ENCODE assay signal across 11 cellular contexts in the genomic region with DNA sequence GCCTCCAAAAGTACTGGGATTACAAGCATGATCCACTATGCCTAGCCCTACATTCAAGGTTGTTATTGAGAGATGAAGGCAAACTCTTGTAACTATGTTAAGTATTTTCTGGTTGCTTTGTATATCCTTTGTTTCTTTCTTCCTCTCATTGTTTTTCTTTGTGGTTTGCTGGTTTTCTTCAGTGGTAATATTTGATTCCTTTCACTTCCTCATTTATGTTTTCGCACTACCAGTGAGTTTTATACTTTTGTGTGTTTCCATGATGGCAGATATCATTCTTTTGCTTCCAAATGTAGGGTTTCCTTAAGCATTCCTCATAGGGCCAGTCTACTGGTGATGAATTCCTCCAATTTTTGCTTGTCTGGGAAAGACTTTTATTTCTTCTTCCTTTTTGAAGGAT.
DNase-seq lines count a peak whose midpoint lies in the region; ATAC-seq lines count a peak whose summit lies in the region.
"Had no signal": no experiment of that assay in that cellular context is flagged by ENCODE, and none has a peak within 500 bp of the region (broad histone marks: within the 10 kb centered on the region; RNA-seq: fewer than 3 reads in every experiment).

No MANE protein-coding gene starts in this region.

- peak; percentile 81 for ATAC-seq in HG02852 (IDR thresholded peaks at IDR 0.05; ENCODE audit: unreplicated experiment)
- ATAC-seq in natural killer cell treated with Interleukin-12 subunit alpha and Interleukin-12 subunit beta and Interleukin-15 and Interleukin-18, amount 100 ng/mL, for 72 hours: no peak
- ATAC-seq: HCT116 had no signal

- peak overlapping the region; percentile 0 for H3K4me3 Mint-ChIP-seq in activated CD4-positive, alpha-beta T cell treated with anti-CD3 and anti-CD28 coated beads, Interleukin-2, amount 10 ng/mL, durations not matched to agents 7 days and 5 days
- peak overlapping the region; percentile 2 for H3K4me3 Mint-ChIP-seq in natural killer cell treated with Interleukin-12 subunit alpha and Interleukin-12 subunit beta and Interleukin-15 and Interleukin-18, amount 100 ng/mL, for 72 hours

- H3K36me3 Mint-ChIP-seq in activated CD4-positive, alpha-beta T cell treated with anti-CD3 and anti-CD28 coated beads, Interleukin-2, amount 10 ng/mL, durations not matched to agents 7 days and 5 days (ENCODE audit: low read depth): peaks cover 79% of the 10 kb centered on the region
- peaks cover 29% of the 10 kb centered on the region for H3K36me3 Mint-ChIP-seq in natural killer cell treated with Interleukin-12 subunit alpha and Interleukin-12 subunit beta and Interleukin-15 and Interleukin-18, amount 100 ng/mL, for 72 hours

- POLR2A ChIA-PET in activated CD4-positive, alpha-beta T cell treated with anti-CD3 and anti-CD28 coated beads, Interleukin-2, amount 10 ng/mL, durations not matched to agents 7 days and 5 days (lab: Charles Lee): interaction anchor here (0.7 kb wide), 1 partner anchor 23 kb away, joined by 3 read pairs; no protein-coding TSS in a partner anchor

- H3K27ac Mint-ChIP-seq in activated CD4-positive, alpha-beta T cell treated with anti-CD3 and anti-CD28 coated beads, Interleukin-2, amount 10 ng/mL, durations not matched to agents 7 days and 5 days: peak overlapping the region; percentile 64
- H3K27ac Mint-ChIP-seq in natural killer cell treated with Interleukin-12 subunit alpha and Interleukin-12 subunit beta and Interleukin-15 and Interleukin-18, amount 100 ng/mL, for 72 hours: no peak overlapping the region

- CTCF ChIA-PET in activated CD4-positive, alpha-beta T cell treated with anti-CD3 and anti-CD28 coated beads, Interleukin-2, amount 10 ng/mL, durations not matched to agents 7 days and 5 days (lab: Charles Lee): interaction anchor here (0.6 to 1.6 kb wide), 2 partner anchors 15 to 54 kb away, joined by 3 to 4 read pairs; no protein-coding TSS in a partner anchor

- H3K4me1 Mint-ChIP-seq in activated CD4-positive, alpha-beta T cell treated with anti-CD3 and anti-CD28 coated beads, Interleukin-2, amount 10 ng/mL, durations not matched to agents 7 days and 5 days: peaks cover 84% of the 10 kb centered on the region
- H3K4me1 Mint-ChIP-seq in natural killer cell treated with Interleukin-12 subunit alpha and Interleukin-12 subunit beta and Interleukin-15 and Interleukin-18, amount 100 ng/mL, for 72 hours (ENCODE audit: low read depth in 2 of 2): peaks cover 64 to 83% of the 10 kb centered on the region in 2 donors

- H3K27me3 Mint-ChIP-seq in activated CD4-positive, alpha-beta T cell treated with anti-CD3 and anti-CD28 coated beads, Interleukin-2, amount 10 ng/mL, durations not matched to agents 7 days and 5 days: no peaks in the 10 kb centered on the region
- H3K27me3 Mint-ChIP-seq in natural killer cell treated with Interleukin-12 subunit alpha and Interleukin-12 subunit beta and Interleukin-15 and Interleukin-18, amount 100 ng/mL, for 72 hours: no peaks in the 10 kb centered on the region

- peaks cover 42% of the 10 kb centered on the region for H3K9me3 Mint-ChIP-seq in activated CD4-positive, alpha-beta T cell treated with anti-CD3 and anti-CD28 coated beads, Interleukin-2, amount 10 ng/mL, durations not matched to agents 7 days and 5 days
- H3K9me3 Mint-ChIP-seq in natural killer cell treated with Interleukin-12 subunit alpha and Interleukin-12 subunit beta and Interleukin-15 and Interleukin-18, amount 100 ng/mL, for 72 hours: peaks cover 11% of the 10 kb centered on the region

- no peak for DNase-seq in activated CD4-positive, alpha-beta T cell treated with anti-CD3 and anti-CD28 coated beads, Interleukin-2, amount 10 ng/mL, durations not matched to agents 7 days and 5 days
- DNase-seq in activated CD4-positive, alpha-beta T cell treated with anti-CD3 and anti-CD28 coated beads, Interleukin-2, amount 50 U/mL, for 4 hours: no peak
- DNase-seq in NAMALWA (ENCODE audit: low spot score) (peak; percentile 53), NCI-H2029 treated with DMSO at 0.1 percent for 48 hours (lab: John Stamatoyannopoulos, UW) (no peak)
- no peak for DNase-seq in natural killer cell treated with Interleukin-12 subunit alpha and Interleukin-12 subunit beta and Interleukin-15 and Interleukin-18, amount 100 ng/mL, for 72 hours (ENCODE audit: low spot score)
- no peak for DNase-seq in effector CD4-positive, alpha-beta T cell
- no peak for DNase-seq in activated CD4-positive, CD25-positive, alpha-beta regulatory T cell treated with anti-CD3 and anti-CD28 coated beads, Interleukin-2, amount 50 U/mL, for 72 hours
- DNase-seq: activated CD8-positive, alpha-beta memory T cell treated with anti-CD3 and anti-CD28 coated beads, Interleukin-2, amount 50 U/mL, for 48 hours; occipital lobe had no signal
